ENCODE assay signal across 9 cellular contexts in genomic region chr9:98993570-98993945, GRCh38. TPM values are rescaled to one million over a fixed set of nuclear protein-coding genes. Genes with fewer than 3 reads are reported as not detected.
DNase-seq lines count a peak whose midpoint lies in the region; ATAC-seq, FAIRE-seq and TF ChIP-seq lines count a peak whose summit lies in the region.
"Had no signal": no experiment of that assay in that cellular context is flagged by ENCODE, and none has a peak within 500 bp of the region (broad histone marks: within the 10 kb centered on the region; RNA-seq: fewer than 3 reads in every experiment).

No MANE protein-coding gene starts in this region.

- no peak for TF ChIP-seq EP300 in GM12878 (IDR thresholded peaks at IDR 0.05; ENCODE audit: borderline replicate concordance in 1 of 2, control insufficient read depth in 1 of 2, low read depth in 2 of 2, low read length in 2 of 2)

- RAD21 ChIA-PET in GM12878 (lab: Charles Lee; ENCODE audit: unreplicated experiment), result interaction anchor here (0.8 to 1.7 kb wide), 4 partner anchors 18 to 147 kb away, joined by 3 to 5 read pairs (median 3); no protein-coding TSS in a partner anchor

- H3K4me1 Mint-ChIP-seq in activated CD4-positive, alpha-beta T cell treated with anti-CD3 and anti-CD28 coated beads, Interleukin-2, amount 10 ng/mL, durations not matched to agents 7 days and 5 days, result peaks cover 5% of the 10 kb centered on the region

- H3K27ac ChIP-seq in GM12878 (ENCODE audit: control insufficient read depth, insufficient read depth), result no peak overlapping the region

- H3K36me3 ChIP-seq in GM12878 (ENCODE audit: control insufficient read depth in 2 of 2, insufficient read depth in 2 of 2, low read length in 1 of 2), result no peaks in the 10 kb centered on the region

- in situ Hi-C loops in GM12878 (cut with MboI), result no loop called here

- no peak for TF ChIP-seq RAD21 in GM12878 (IDR thresholded peaks at IDR 0.05; ENCODE audit: insufficient read depth, low read depth, low read length)

- H3K79me2 ChIP-seq in GM12878 (ENCODE audit: control insufficient read depth, insufficient read depth, low read length), result no peaks in the 10 kb centered on the region

- no peaks in the 10 kb centered on the region; the same call in 2 of the 3 replicates for H3K9me3 ChIP-seq in GM12878 (replicated peaks; ENCODE audit: control insufficient read depth, insufficient read depth, low read length)

- no peak overlapping the region for H3K27ac Mint-ChIP-seq in activated CD4-positive, alpha-beta T cell treated with anti-CD3 and anti-CD28 coated beads, Interleukin-2, amount 10 ng/mL, durations not matched to agents 7 days and 5 days

- peak overlapping the region; percentile 24 for H3K4me2 ChIP-seq in GM12878 (ENCODE audit: control insufficient read depth, insufficient read depth)

- no peak overlapping the region for H2AFZ ChIP-seq in GM12878 (ENCODE audit: control insufficient read depth, low read depth, low read length)

- POLR2A ChIA-PET in activated CD4-positive, alpha-beta T cell treated with anti-CD3 and anti-CD28 coated beads, Interleukin-2, amount 10 ng/mL, durations not matched to agents 7 days and 5 days (lab: Charles Lee), result no interaction called here
- POLR2A ChIA-PET in GM12878 (lab: Charles Lee), result no interaction called here

- intact Hi-C loops in GM12878 (cut with micrococcal nuclease; ENCODE audit: unreplicated experiment), result no loop called here

- no TSS peak for BruUV-seq in GM12878 (replicated peaks; lab: Mats Ljungman, UMichigan)

- H3K4me1 ChIP-seq in GM12878 (ENCODE audit: control insufficient read depth, insufficient read depth, low read length), result peaks cover 13% of the 10 kb centered on the region

- no peaks in the 10 kb centered on the region for H3K36me3 Mint-ChIP-seq in activated CD4-positive, alpha-beta T cell treated with anti-CD3 and anti-CD28 coated beads, Interleukin-2, amount 10 ng/mL, durations not matched to agents 7 days and 5 days (ENCODE audit: low read depth)

- CTCF ChIA-PET in activated CD4-positive, alpha-beta T cell treated with anti-CD3 and anti-CD28 coated beads, Interleukin-2, amount 10 ng/mL, durations not matched to agents 7 days and 5 days (lab: Charles Lee), result interaction anchor here (0.9 to 1.6 kb wide), 2 partner anchors 8 to 54 kb away, joined by 3 to 5 read pairs; no protein-coding TSS in a partner anchor
- CTCF ChIA-PET in GM12878 (lab: Yijun Ruan, JAX), result interaction anchor here (0.6 to 12.5 kb wide), 5 partner anchors 18 to 1494 kb away, joined by 3 to 304 read pairs (median 5); no protein-coding TSS in a partner anchor

- no peak overlapping the region for H3K9ac ChIP-seq in GM12878 (ENCODE audit: control insufficient read depth, insufficient read depth, low read length)

- TF ChIP-seq CTCF in GM12878 (IDR thresholded peaks at IDR 0.05 in 2 of 3, conservative IDR thresholded peaks at IDR 0.05 in 1 of 3; ENCODE audit: control insufficient read depth in 2 of 3, extremely low read depth in 1 of 3, insufficient read depth in 1 of 3, low read depth in 3 of 3, low read length in 3 of 3) (no peak), D721Med (IDR thresholded peaks at IDR 0.05; ENCODE audit: insufficient read depth, missing control alignments) (no peak)

- SMC1A ChIA-PET in GM12878 (lab: Charles Lee; ENCODE audit: uncharacterized antibody, unreplicated experiment), result interaction anchor here (1.1 to 7.7 kb wide), 4 partner anchors 8 to 144 kb away, joined by 3 to 110 read pairs (median 4); no protein-coding TSS in a partner anchor

- ATAC-seq in HG03159 (IDR thresholded peaks at IDR 0.05; ENCODE audit: unreplicated experiment) (peak; percentile 68), GM12878 (peak; percentile 85)

- 0 out of 4 replicates have a peak, but pooled peaks cover 0 to 2% of the 10 kb centered on the region in 2 experiments for H3K27me3 ChIP-seq in GM12878 (replicated peaks in 1 of 2; ENCODE audit: control insufficient read depth in 2 of 2, insufficient read depth in 2 of 2, low read length in 1 of 2)

- H3K4me3 Mint-ChIP-seq in activated CD4-positive, alpha-beta T cell treated with anti-CD3 and anti-CD28 coated beads, Interleukin-2, amount 10 ng/mL, durations not matched to agents 7 days and 5 days, result no peak overlapping the region

- peaks cover 4% of the 10 kb centered on the region for H3K9me3 Mint-ChIP-seq in activated CD4-positive, alpha-beta T cell treated with anti-CD3 and anti-CD28 coated beads, Interleukin-2, amount 10 ng/mL, durations not matched to agents 7 days and 5 days

- 3% methylated on average over 6 of the region's 6 CpGs for WGBS in GM12878 (ENCODE audit: insufficient coverage, insufficient replicate concordance, low lambda C conversion rate, missing lambda C conversion rate)

- H3K4me3 ChIP-seq in GM12878, result no peak overlapping the region

- H4K20me1 ChIP-seq in GM12878 (ENCODE audit: control insufficient read depth, insufficient read depth), result no peaks in the 10 kb centered on the region

- peak; percentile 11 to 32 for DNase-seq in activated CD4-positive, alpha-beta T cell treated with anti-CD3 and anti-CD28 coated beads for 24 hours (ENCODE audit: low read depth in 2 of 2)
- no peak for DNase-seq in activated CD4-positive, alpha-beta T cell treated with anti-CD3 and anti-CD28 coated beads, Interleukin-2, amount 10 ng/mL, durations not matched to agents 7 days and 5 days
- DNase-seq in GM12878 (ENCODE audit: low read depth, low spot score) (peak; percentile 53), retina (no peak), D721Med (ENCODE audit: insufficient read length, low spot score) (no peak), dedifferentiated amniotic fluid mesenchymal stem cell (ENCODE audit: extremely low spot score) (no peak)
- DNase-seq in stimulated activated CD4-positive, alpha-beta T cell treated with anti-CD3 and anti-CD28 coated beads, Interleukin-2, amount 100 ng/mL, for 48 hours, result peak; percentile 21 to 39

- peak; percentile 7 for FAIRE-seq in GM12878 (lab: Jason Lieb, UNC)
- FAIRE-seq in D721Med (lab: Jason Lieb, UNC), result no peak
- FAIRE-seq: bronchial epithelial cell had no signal

- no peak for TF ChIP-seq POLR2A in GM12878 (IDR thresholded peaks at IDR 0.05; ENCODE audit: low read depth, low read length)

- H3K27me3 Mint-ChIP-seq in activated CD4-positive, alpha-beta T cell treated with anti-CD3 and anti-CD28 coated beads, Interleukin-2, amount 10 ng/mL, durations not matched to agents 7 days and 5 days, result peaks cover 14% of the 10 kb centered on the region

TF ChIP-seq in GM12878, 131 proteins besides CTCF, POLR2A, EP300 and RAD21 (continues in another document):
- TF ChIP-seq HCFC1 (IDR thresholded peaks at IDR 0.05; ENCODE audit: low read length) (no peak), E4F1 (IDR thresholded peaks at IDR 0.05; ENCODE audit: borderline replicate concordance, partially characterized antibody) (peak; percentile 37)
- TF ChIP-seq, protein P1, sequence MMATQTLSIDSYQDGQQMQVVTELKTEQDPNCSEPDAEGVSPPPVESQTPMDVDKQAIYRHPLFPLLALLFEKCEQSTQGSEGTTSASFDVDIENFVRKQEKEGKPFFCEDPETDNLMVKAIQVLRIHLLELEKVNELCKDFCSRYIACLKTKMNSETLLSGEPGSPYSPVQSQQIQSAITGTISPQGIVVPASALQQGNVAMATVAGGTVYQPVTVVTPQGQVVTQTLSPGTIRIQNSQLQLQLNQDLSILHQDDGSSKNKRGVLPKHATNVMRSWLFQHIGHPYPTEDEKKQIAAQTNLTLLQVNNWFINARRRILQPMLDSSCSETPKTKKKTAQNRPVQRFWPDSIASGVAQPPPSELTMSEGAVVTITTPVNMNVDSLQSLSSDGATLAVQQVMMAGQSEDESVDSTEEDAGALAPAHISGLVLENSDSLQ (IDR thresholded peaks at IDR 0.05), result peak; percentile 47; the same call in 1 of the 2 replicates

RNA-seq across cellular contexts. Expression of gene COL15A1, which starts 49.9 kb away (rescaled TPM):
- total RNA-seq in activated CD4-positive, alpha-beta T cell treated with anti-CD3 and anti-CD28 coated beads, Interleukin-2, amount 10 ng/mL, durations not matched to agents 7 days and 5 days, result under 1 TPM; 0.07 to 0.12 TPM
- not detected in 2 replicates for total RNA-seq in GM12878 (2013; cell fraction: nucleolus; rRNA removed)
- total RNA-seq in GM12878 (2014; rRNA removed), result 0.06 and 0.16 TPM in 2 replicates
- 0.05 and 0.13 TPM in 2 replicates for total RNA-seq in GM12878 (2014; rRNA removed; fragmentation: Illumina TruSeq; extraction: Trizol)
- total RNA-seq in GM12878 (2021), result 0.21 and 0.28 TPM in 2 replicates
- polyA plus RNA-seq in GM12878 (2011; ENCODE audit: low read depth), result not detected
- 0.01 TPM in 1 of 2 replicates, not detected in the other for polyA plus RNA-seq in GM12878 (2011; rRNA removed)
- polyA plus RNA-seq in GM12878 (2011; cell fraction: cytosol; rRNA removed), result 0.02 TPM in 1 of 2 replicates, not detected in the other
- 0.01 and 0.03 TPM in 2 replicates for polyA plus RNA-seq in GM12878 (2011; cell fraction: nucleus; rRNA removed)
- 0.03 and 0.04 TPM in 2 replicates for polyA plus RNA-seq in GM12878 (2012)
- polyA plus RNA-seq in GM12878 (2014; fragmentation: Illumina TruSeq; extraction: Trizol), result 0.07 and 0.21 TPM in 2 replicates
- under 1 TPM; 0.03 to 0.09 TPM for polyA plus RNA-seq in GM12878 (2014; fragmentation: Nextera tagmentation; extraction: Ambion mirVana)
- 0.04 and 0.13 TPM in 2 replicates for polyA plus RNA-seq in GM12878 (2014; rRNA removed)
- not detected for polyA plus RNA-seq in GM12878 (2016; fragmentation: Nextera tagmentation; extraction: Ambion mirVana)
- polyA minus RNA-seq in GM12878 (2011; rRNA and poly(A)+ RNA removed), result not detected in 2 replicates
- not detected in 2 replicates for polyA minus RNA-seq in GM12878 (2011; cell fraction: cytosol; rRNA and poly(A)+ RNA removed)
- not detected in 2 replicates for polyA minus RNA-seq in GM12878 (2011; cell fraction: nucleus; rRNA and poly(A)+ RNA removed)

Comparison
In these comparisons a context has a peak if more than half of its experiments do, and no peak if none do; other contexts are left out.
1. DNase-seq: peak in activated CD4-positive, alpha-beta T cell treated with anti-CD3 and anti-CD28 coated beads for 24 hours (2 of 2), GM12878 (single experiment) and stimulated activated CD4-positive, alpha-beta T cell treated with anti-CD3 and anti-CD28 coated beads, Interleukin-2, amount 100 ng/mL, for 48 hours (2 of 2); none in activated CD4-positive, alpha-beta T cell treated with anti-CD3 and anti-CD28 coated beads, Interleukin-2, amount 10 ng/mL, durations not matched to agents 7 days and 5 days (single experiment), retina (single experiment), D721Med (single experiment) and dedifferentiated amniotic fluid mesenchymal stem cell (single experiment).